ENCODE assay signal across 8 cellular contexts in genomic region chr17:38867179-38867994, GRCh38. TPM values are rescaled to one million over a fixed set of nuclear protein-coding genes. Genes with fewer than 3 reads are reported as not detected.
DNase-seq lines count a peak whose midpoint lies in the region; ATAC-seq and TF ChIP-seq lines count a peak whose summit lies in the region.

No MANE protein-coding gene starts in this region.

- H3K27ac Mint-ChIP-seq in central memory CD8-positive, alpha-beta T cell (ENCODE audit: low read depth), result peak overlapping the region; percentile 91

- H3K27me3 Mint-ChIP-seq in central memory CD8-positive, alpha-beta T cell, result no peaks in the 10 kb centered on the region

- WGBS in liver, result 55% methylated on average over 33 of the region's 33 CpGs

- H3K27me3 ChIP-seq in liver (ENCODE audit: control insufficient read depth in 4 of 4, insufficient read depth in 4 of 4, low read length in 3 of 4), result no peaks in the 10 kb centered on the region

- H3K9me3 ChIP-seq in liver (ENCODE audit: control insufficient read depth in 4 of 4, low read length in 3 of 4), result no peaks in the 10 kb centered on the region

- H3K4me3 Mint-ChIP-seq in central memory CD8-positive, alpha-beta T cell, result peak overlapping the region; percentile 100

- peaks cover 0 to 22% (median 14%) of the 10 kb centered on the region in 4 donors for H3K4me1 ChIP-seq in liver (ENCODE audit: control insufficient read depth in 4 of 4, insufficient read depth in 4 of 4, low read length in 3 of 4)

- H3K36me3 Mint-ChIP-seq in central memory CD8-positive, alpha-beta T cell (ENCODE audit: insufficient read depth), result peaks cover 41% of the 10 kb centered on the region

- H3K4me1 Mint-ChIP-seq in central memory CD8-positive, alpha-beta T cell, result peaks cover 32% of the 10 kb centered on the region

- no peaks in the 10 kb centered on the region for H3K36me3 ChIP-seq in liver (ENCODE audit: control insufficient read depth in 4 of 4, insufficient read depth in 3 of 4, low read depth in 1 of 4, low read length in 3 of 4)

- H3K27ac ChIP-seq in liver (ENCODE audit: low read depth in 1 of 2, low read length in 2 of 2), result peak overlapping the region; percentile 95 to 96

- TF ChIP-seq CTCF in liver (IDR thresholded peaks at IDR 0.05; ENCODE audit: low read depth, low read length, missing input control), result peak; percentile 14

- no peaks in the 10 kb centered on the region for H3K9me3 Mint-ChIP-seq in central memory CD8-positive, alpha-beta T cell

- no peak for ATAC-seq in central memory CD8-positive, alpha-beta T cell (replicated peaks; ENCODE audit: extremely low read depth, poor library complexity, severe bottlenecking)
- ATAC-seq in HG03571 (IDR thresholded peaks at IDR 0.05; ENCODE audit: unreplicated experiment) (no peak), HG03025 (IDR thresholded peaks at IDR 0.05; ENCODE audit: low FRiP score, unreplicated experiment) (no peak)

- TF ChIP-seq RAD21 in liver (IDR thresholded peaks at IDR 0.05), result peak in 1 of 2 donors; percentile 61

- DNase-seq in GM03348 (ENCODE audit: low spot score), result peak; percentile 53
- DNase-seq in NCI-H1694 (lab: John Stamatoyannopoulos, UW), result peak; percentile 86
- peak; percentile 83 for DNase-seq in UCSD-AML1 (lab: John Stamatoyannopoulos, UW; ENCODE audit: unreplicated experiment)
- peak in 1 of 2 donors; percentile 45 for DNase-seq in central memory CD8-positive, alpha-beta T cell (ENCODE audit: low spot score in 2 of 2)
- peak; percentile 56 to 70 for DNase-seq in stimulated activated CD4-positive, alpha-beta T cell treated with anti-CD3 and anti-CD28 coated beads, Interleukin-4, amount 100 ng/mL, for 48 hours (ENCODE audit: low read depth in 2 of 2)

- no peak overlapping the region for H3K4me3 ChIP-seq in liver (ENCODE audit: low read depth in 1 of 3, low read length in 3 of 3)

- H3K9ac ChIP-seq in liver (ENCODE audit: low read depth in 1 of 2, low read length in 2 of 2), result no peak overlapping the region

TF ChIP-seq in liver, 16 proteins besides CTCF, POLR2A, EP300 and RAD21:
- TF ChIP-seq TAF1 (conservative IDR thresholded peaks at IDR 0.05) (no peak), JUND (IDR thresholded peaks at IDR 0.05) (no peak), HNF4G (IDR thresholded peaks at IDR 0.05) (no peak), NR2F2 (IDR thresholded peaks at IDR 0.05) (peak; percentile 53), FOXA1 (IDR thresholded peaks at IDR 0.05) (no peak), GABPA (IDR thresholded peaks at IDR 0.05 in 1 of 2, conservative IDR thresholded peaks at IDR 0.05 in 1 of 2) (no peak), EGR1 (IDR thresholded peaks at IDR 0.05; ENCODE audit: low read depth in 2 of 2) (no peak), HNF4A (conservative IDR thresholded peaks at IDR 0.05) (no peak), RXRA (IDR thresholded peaks at IDR 0.05) (peak in 1 of 2 donors; percentile 5), YY1 (IDR thresholded peaks at IDR 0.05) (no peak), REST (IDR thresholded peaks at IDR 0.05) (no peak), FOXA2 (IDR thresholded peaks at IDR 0.05) (no peak), ATF3 (IDR thresholded peaks at IDR 0.05) (peak; percentile 99), SP1 (IDR thresholded peaks at IDR 0.05) (no peak)
- TF ChIP-seq, protein P1, sequence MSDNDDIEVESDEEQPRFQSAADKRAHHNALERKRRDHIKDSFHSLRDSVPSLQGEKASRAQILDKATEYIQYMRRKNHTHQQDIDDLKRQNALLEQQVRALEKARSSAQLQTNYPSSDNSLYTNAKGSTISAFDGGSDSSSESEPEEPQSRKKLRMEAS (IDR thresholded peaks at IDR 0.05), result peak; percentile 24
- TF ChIP-seq, protein P2, sequence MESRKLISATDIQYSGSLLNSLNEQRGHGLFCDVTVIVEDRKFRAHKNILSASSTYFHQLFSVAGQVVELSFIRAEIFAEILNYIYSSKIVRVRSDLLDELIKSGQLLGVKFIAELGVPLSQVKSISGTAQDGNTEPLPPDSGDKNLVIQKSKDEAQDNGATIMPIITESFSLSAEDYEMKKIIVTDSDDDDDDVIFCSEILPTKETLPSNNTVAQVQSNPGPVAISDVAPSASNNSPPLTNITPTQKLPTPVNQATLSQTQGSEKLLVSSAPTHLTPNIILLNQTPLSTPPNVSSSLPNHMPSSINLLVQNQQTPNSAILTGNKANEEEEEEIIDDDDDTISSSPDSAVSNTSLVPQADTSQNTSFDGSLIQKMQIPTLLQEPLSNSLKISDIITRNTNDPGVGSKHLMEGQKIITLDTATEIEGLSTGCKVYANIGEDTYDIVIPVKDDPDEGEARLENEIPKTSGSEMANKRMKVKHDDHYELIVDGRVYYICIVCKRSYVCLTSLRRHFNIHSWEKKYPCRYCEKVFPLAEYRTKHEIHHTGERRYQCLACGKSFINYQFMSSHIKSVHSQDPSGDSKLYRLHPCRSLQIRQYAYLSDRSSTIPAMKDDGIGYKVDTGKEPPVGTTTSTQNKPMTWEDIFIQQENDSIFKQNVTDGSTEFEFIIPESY (IDR thresholded peaks at IDR 0.05), result no peak

RNA-seq across cellular contexts. Expression of gene LASP1, which starts 2.5 kb away (rescaled TPM):
- total RNA-seq in liver, result 10 to 100 TPM; 59.4 to 77.4 TPM
- 10 to 100 TPM; 18.2 to 77.7 TPM for polyA plus RNA-seq in liver

RNA-seq across cellular contexts. Expression of gene RPL23, which starts 13.9 kb away (rescaled TPM):
- 100 to 1,000 TPM; 284 to 797 TPM for total RNA-seq in liver
- polyA plus RNA-seq in liver, result 100 to 1,000 TPM; 552 to 740 TPM

RNA-seq across cellular contexts. Expression of gene CWC25, which starts 42.3 kb away (rescaled TPM):
- total RNA-seq in liver, result 1 to 10 TPM; 5.7 to 10.0 TPM
- polyA plus RNA-seq in liver, result 1 to 10 TPM; 6.2 to 8.6 TPM
